In genomic region chr20:24747015-24747712, GRCh38 we compare ENCODE assay signal across 22 cellular contexts.
DNase-seq lines count a peak whose midpoint lies in the region; ATAC-seq and TF ChIP-seq lines count a peak whose summit lies in the region.
"Had no signal": no experiment of that assay in that cellular context is flagged by ENCODE, and none has a peak within 500 bp of the region (broad histone marks: within the 10 kb centered on the region; RNA-seq: fewer than 3 reads in every experiment).

No MANE protein-coding gene starts in this region.

- TF ChIP-seq CTCF in colonic mucosa (IDR thresholded peaks at IDR 0.05) (no peak), natural killer cell (IDR thresholded peaks at IDR 0.05) (no peak)

- H2BK120ac ChIP-seq in neuronal stem cell (ENCODE audit: low read depth, low read length) = no peak overlapping the region

- H2AFZ ChIP-seq in neuronal stem cell (ENCODE audit: low read length) = no peak overlapping the region

- H2AK5ac ChIP-seq in neuronal stem cell (ENCODE audit: low read depth, low read length) = no peak overlapping the region

- H2BK12ac ChIP-seq in neuronal stem cell (ENCODE audit: low read length) = no peak overlapping the region

- no peaks in the 10 kb centered on the region for H3K27me3 ChIP-seq in BLaER1
- peaks cover 0 to 3% (median 0%) of the 10 kb centered on the region in 3 experiments for H3K27me3 ChIP-seq in neuronal stem cell (ENCODE audit: control insufficient read depth in 3 of 3, insufficient read depth in 3 of 3, low read depth in 1 of 3, low read length in 3 of 3)
- no peaks in the 10 kb centered on the region for H3K27me3 ChIP-seq in colonic mucosa
- H3K27me3 ChIP-seq: SJSA1, tibial artery had no signal

- H3K18ac ChIP-seq in neuronal stem cell (ENCODE audit: low read length) = no peak overlapping the region

- H3K4me2 ChIP-seq in BLaER1 (peak overlapping the region; percentile 79; the same call in 1 of the 2 replicates), neuronal stem cell (ENCODE audit: insufficient read depth, low read length, poor library complexity, severe bottlenecking) (no peak overlapping the region)

- ATAC-seq in activated CD8-positive, alpha-beta memory T cell treated with anti-CD3 and anti-CD28 coated beads, Interleukin-2, amount 10 ng/mL, durations not matched to agents 7 days and 5 days = peak; percentile 27
- no peak for ATAC-seq in HG02973 (IDR thresholded peaks at IDR 0.05; ENCODE audit: unreplicated experiment)
- ATAC-seq in natural killer cell = no peak
- no peak for ATAC-seq in HG02588 (IDR thresholded peaks at IDR 0.05; ENCODE audit: unreplicated experiment)
- ATAC-seq: natural killer cell treated with Interleukin-12 subunit alpha and Interleukin-12 subunit beta and Interleukin-15 and Interleukin-18, amount 100 ng/mL, for 72 hours; Panc1; stimulated activated naive B cell treated with anti-CD40 and anti-IgM and Interleukin-4, amounts not matched to agents 10 μg/mL and 1 μg/mL and 100 μg/mL, for 72 hours; T-helper 17 cell had no signal

- H3K27me3 Mint-ChIP-seq in activated CD8-positive, alpha-beta memory T cell treated with anti-CD3 and anti-CD28 coated beads, Interleukin-2, amount 10 ng/mL, durations not matched to agents 7 days and 5 days = peaks cover 6% of the 10 kb centered on the region
- peaks cover 2 to 15% of the 10 kb centered on the region in 2 donors for H3K27me3 Mint-ChIP-seq in natural killer cell (ENCODE audit: low read depth in 2 of 2)

- WGBS in neuronal stem cell (ENCODE audit: extremely low coverage in 2 of 2, insufficient read length in 2 of 2, insufficient replicate concordance in 1 of 2), 2 donors = no CpG with 5 or more reads among the region's 10 CpGs

- peaks cover 10% of the 10 kb centered on the region for H3K4me1 Mint-ChIP-seq in activated CD8-positive, alpha-beta memory T cell treated with anti-CD3 and anti-CD28 coated beads, Interleukin-2, amount 10 ng/mL, durations not matched to agents 7 days and 5 days
- no peaks in the 10 kb centered on the region for H3K4me1 Mint-ChIP-seq in natural killer cell
- H3K4me1 Mint-ChIP-seq: CD4-positive, alpha-beta memory T cell; T-helper 17 cell had no signal

- no peak overlapping the region for H4K91ac ChIP-seq in neuronal stem cell (ENCODE audit: low read depth, low read length, poor library complexity)

- H3K4me3 ChIP-seq in BLaER1 (no peak overlapping the region), neuronal stem cell (ENCODE audit: low read length in 2 of 2) (no peak overlapping the region), colonic mucosa (no peak overlapping the region)
- H3K4me3 ChIP-seq: SJSA1, tibial artery had no signal

- no peak overlapping the region for H2BK15ac ChIP-seq in neuronal stem cell (ENCODE audit: low read length)

- H3K4ac ChIP-seq in neuronal stem cell (ENCODE audit: low read length) = no peak overlapping the region

- no peak overlapping the region for H3K27ac Mint-ChIP-seq in activated CD8-positive, alpha-beta memory T cell treated with anti-CD3 and anti-CD28 coated beads, Interleukin-2, amount 10 ng/mL, durations not matched to agents 7 days and 5 days
- no peak overlapping the region for H3K27ac Mint-ChIP-seq in natural killer cell
- H3K27ac Mint-ChIP-seq: CD4-positive, alpha-beta memory T cell; natural killer cell treated with Interleukin-12 subunit alpha and Interleukin-12 subunit beta and Interleukin-15 and Interleukin-18, amount 100 ng/mL, for 72 hours; stimulated activated naive B cell treated with anti-CD40 and anti-IgM and Interleukin-4, amounts not matched to agents 10 μg/mL and 1 μg/mL and 100 μg/mL, for 72 hours; T-helper 17 cell had no signal

- peak overlapping the region; percentile 27 for H3K14ac ChIP-seq in neuronal stem cell (ENCODE audit: low read length)

- H3K9ac ChIP-seq in BLaER1 (no peak overlapping the region), neuronal stem cell (ENCODE audit: low read depth, low read length, poor library complexity) (no peak overlapping the region), colonic mucosa (ENCODE audit: low read depth in 2 of 2, low read length in 2 of 2) (no peak overlapping the region)

- H3K4me3 Mint-ChIP-seq in activated CD8-positive, alpha-beta memory T cell treated with anti-CD3 and anti-CD28 coated beads, Interleukin-2, amount 10 ng/mL, durations not matched to agents 7 days and 5 days = no peak overlapping the region
- no peak overlapping the region for H3K4me3 Mint-ChIP-seq in natural killer cell
- H3K4me3 Mint-ChIP-seq: CD4-positive, alpha-beta memory T cell; natural killer cell treated with Interleukin-12 subunit alpha and Interleukin-12 subunit beta and Interleukin-15 and Interleukin-18, amount 100 ng/mL, for 72 hours; stimulated activated naive B cell treated with anti-CD40 and anti-IgM and Interleukin-4, amounts not matched to agents 10 μg/mL and 1 μg/mL and 100 μg/mL, for 72 hours; T-helper 17 cell had no signal

- H3K27ac ChIP-seq in BLaER1 (no peak overlapping the region), neuronal stem cell (replicated peaks; ENCODE audit: low read length) (no peak overlapping the region), colonic mucosa (no peak overlapping the region)
- H3K27ac ChIP-seq: epithelial cell of prostate, SJSA1, tibial artery had no signal

- H4K20me1 ChIP-seq in BLaER1 = no peaks in the 10 kb centered on the region

- no peaks in the 10 kb centered on the region for H3K9me3 ChIP-seq in BLaER1
- no peaks in the 10 kb centered on the region for H3K9me3 ChIP-seq in neuronal stem cell (replicated peaks in 1 of 2; ENCODE audit: control insufficient read depth in 2 of 2, insufficient read depth in 1 of 2, low read depth in 1 of 2, low read length in 2 of 2)
- H3K9me3 ChIP-seq in colonic mucosa = no peaks in the 10 kb centered on the region
- H3K9me3 ChIP-seq: SJSA1, tibial artery had no signal

- no peak overlapping the region for H4K8ac ChIP-seq in neuronal stem cell (ENCODE audit: low read depth, low read length)

- CTCF ChIA-PET in activated CD8-positive, alpha-beta memory T cell treated with anti-CD3 and anti-CD28 coated beads, Interleukin-2, amount 10 ng/mL, durations not matched to agents 7 days and 5 days (lab: Charles Lee) = no interaction called here

- no peaks in the 10 kb centered on the region for H3K36me3 ChIP-seq in BLaER1
- no peaks in the 10 kb centered on the region for H3K36me3 ChIP-seq in neuronal stem cell (replicated peaks in 1 of 2; ENCODE audit: control insufficient read depth in 2 of 2, insufficient read depth in 2 of 2, low read length in 2 of 2)
- H3K36me3 ChIP-seq in colonic mucosa = no peaks in the 10 kb centered on the region
- H3K36me3 ChIP-seq: SJSA1, tibial artery had no signal

- peaks cover 45% of the 10 kb centered on the region for H3K4me1 ChIP-seq in BLaER1
- H3K4me1 ChIP-seq in neuronal stem cell (ENCODE audit: control insufficient read depth in 2 of 2, insufficient read depth in 1 of 2, low read depth in 1 of 2, low read length in 2 of 2) = peaks cover 0 to 8% of the 10 kb centered on the region in 2 donors
- no peaks in the 10 kb centered on the region for H3K4me1 ChIP-seq in colonic mucosa
- H3K4me1 ChIP-seq: SJSA1, tibial artery had no signal

- H2BK5ac ChIP-seq in neuronal stem cell (ENCODE audit: low read length) = no peak overlapping the region

- in situ Hi-C loops in Caki2 (cut with HindIII; ENCODE audit: low pct_unique_long_range_greater_than_20kb, low sequenced_read_pairs) = no loop called here

- no peak overlapping the region for H3K23ac ChIP-seq in neuronal stem cell (ENCODE audit: low read depth, low read length, poor library complexity)

- intact Hi-C loops in colonic mucosa (cut with DNase I) = no loop called here
- intact Hi-C loops in natural killer cell (cut with micrococcal nuclease) = no loop called here

- H3K79me1 ChIP-seq in neuronal stem cell (ENCODE audit: low read depth, low read length) = no peaks in the 10 kb centered on the region

- DNase-seq in Caki2 (ENCODE audit: low read depth) = peak; percentile 8
- no peak for DNase-seq in activated CD8-positive, alpha-beta memory T cell treated with anti-CD3 and anti-CD28 coated beads, Interleukin-2, amount 10 ng/mL, durations not matched to agents 7 days and 5 days
- DNase-seq in neuronal stem cell (ENCODE audit: low spot score) = no peak
- DNase-seq in colonic mucosa = no peak
- no peak for DNase-seq in natural killer cell
- DNase-seq: activated CD4-positive, alpha-beta T cell treated with anti-CD3 and anti-CD28 coated beads for 4 hours; activated gamma-delta T cell; aorta; caudate nucleus; CD4-positive, alpha-beta memory T cell; midbrain; NCI-H1930; stimulated activated naive B cell treated with anti-CD40 and anti-IgM and Interleukin-4, amounts not matched to agents 10 μg/mL and 1 μg/mL and 100 μg/mL, for 72 hours; T-helper 17 cell had no signal

- no peaks in the 10 kb centered on the region for H3K9me3 Mint-ChIP-seq in activated CD8-positive, alpha-beta memory T cell treated with anti-CD3 and anti-CD28 coated beads, Interleukin-2, amount 10 ng/mL, durations not matched to agents 7 days and 5 days (ENCODE audit: low read depth)
- no peaks in the 10 kb centered on the region for H3K9me3 Mint-ChIP-seq in natural killer cell
- H3K9me3 Mint-ChIP-seq: CD4-positive, alpha-beta memory T cell; natural killer cell treated with Interleukin-12 subunit alpha and Interleukin-12 subunit beta and Interleukin-15 and Interleukin-18, amount 100 ng/mL, for 72 hours; stimulated activated naive B cell treated with anti-CD40 and anti-IgM and Interleukin-4, amounts not matched to agents 10 μg/mL and 1 μg/mL and 100 μg/mL, for 72 hours had no signal

- no peaks in the 10 kb centered on the region for H3K36me3 Mint-ChIP-seq in activated CD8-positive, alpha-beta memory T cell treated with anti-CD3 and anti-CD28 coated beads, Interleukin-2, amount 10 ng/mL, durations not matched to agents 7 days and 5 days
- no peaks in the 10 kb centered on the region for H3K36me3 Mint-ChIP-seq in natural killer cell
- H3K36me3 Mint-ChIP-seq: CD4-positive, alpha-beta memory T cell; natural killer cell treated with Interleukin-12 subunit alpha and Interleukin-12 subunit beta and Interleukin-15 and Interleukin-18, amount 100 ng/mL, for 72 hours; stimulated activated naive B cell treated with anti-CD40 and anti-IgM and Interleukin-4, amounts not matched to agents 10 μg/mL and 1 μg/mL and 100 μg/mL, for 72 hours had no signal
